ENCODE assay signal across 8 cellular contexts in the genomic region with DNA sequence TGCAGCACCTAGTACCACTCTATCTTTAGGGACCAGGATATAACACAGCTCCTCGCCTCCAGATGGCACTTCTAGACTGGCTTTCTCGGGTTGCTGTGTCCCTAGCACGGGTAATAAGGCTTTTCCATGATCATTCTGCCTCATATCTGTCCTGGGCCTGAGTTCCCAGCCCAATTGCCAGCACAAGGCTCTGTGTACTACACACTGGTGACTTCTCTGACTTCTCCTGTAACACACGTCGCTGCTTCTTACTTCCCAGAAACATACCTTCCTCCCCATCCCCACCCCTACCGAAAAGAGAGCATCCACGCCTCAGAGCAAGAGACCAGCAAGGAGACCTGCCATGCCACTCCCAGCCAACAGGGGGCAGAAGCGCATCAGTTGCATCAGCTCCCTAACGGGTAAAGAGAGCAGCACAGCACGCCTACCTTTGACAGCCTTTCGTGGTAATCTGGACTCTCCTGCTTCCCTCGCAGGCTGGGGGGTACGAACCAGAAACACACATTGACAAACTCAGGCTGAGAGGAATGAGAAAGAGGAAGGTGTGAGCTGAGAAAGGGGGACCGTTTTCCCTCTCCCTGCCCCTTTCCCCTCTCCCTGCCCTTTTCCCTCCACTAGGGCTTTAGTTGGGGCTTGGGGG. TPM values are rescaled to one million over a fixed set of nuclear protein-coding genes. Genes with fewer than 3 reads are reported as not detected.
A peak's percentile ranks its signal among the peaks of the same experiment; 100 is the strongest.
DNase-seq lines count a peak whose midpoint lies in the region; ATAC-seq and TF ChIP-seq lines count a peak whose summit lies in the region.

No MANE protein-coding gene starts in this region.

- H3K36me3 Mint-ChIP-seq in activated naive CD8-positive, alpha-beta T cell treated with anti-CD3 and anti-CD28 coated beads, Interleukin-2, amount 10 ng/mL, durations not matched to agents 7 days and 5 days: no peaks in the 10 kb centered on the region

- H3K4me3 Mint-ChIP-seq in activated naive CD8-positive, alpha-beta T cell treated with anti-CD3 and anti-CD28 coated beads, Interleukin-2, amount 10 ng/mL, durations not matched to agents 7 days and 5 days: peak overlapping the region; percentile 22

- peak overlapping the region; percentile 51 for H3K27ac Mint-ChIP-seq in activated naive CD8-positive, alpha-beta T cell treated with anti-CD3 and anti-CD28 coated beads, Interleukin-2, amount 10 ng/mL, durations not matched to agents 7 days and 5 days

- peak overlapping the region; percentile 83 for H3K4me2 ChIP-seq in DOHH2 (ENCODE audit: low read length)

- H3K4me1 ChIP-seq in DOHH2 (ENCODE audit: control insufficient read depth, low read length): peaks cover 10% of the 10 kb centered on the region
- H3K4me1 ChIP-seq in left ventricle myocardium inferior: peaks cover 6% of the 10 kb centered on the region

- no peaks in the 10 kb centered on the region for H3K79me2 ChIP-seq in DOHH2 (ENCODE audit: control insufficient read depth, low read length)

- H3K9me2 ChIP-seq in DOHH2 (replicated peaks; ENCODE audit: control insufficient read depth, low read length): no peaks in the 10 kb centered on the region

- no peaks in the 10 kb centered on the region for H4K20me1 ChIP-seq in DOHH2 (ENCODE audit: control insufficient read depth, insufficient read depth, low read depth, low read length)

- no peaks in the 10 kb centered on the region for H3K9me3 Mint-ChIP-seq in activated naive CD8-positive, alpha-beta T cell treated with anti-CD3 and anti-CD28 coated beads, Interleukin-2, amount 10 ng/mL, durations not matched to agents 7 days and 5 days

- peaks cover 3% of the 10 kb centered on the region; the same call in 1 of the 2 replicates for H3F3A ChIP-seq in DOHH2 (ENCODE audit: control insufficient read depth, insufficient read depth)

- H3K27me3 ChIP-seq in DOHH2 (ENCODE audit: control insufficient read depth, low read length) (no peaks in the 10 kb centered on the region), left ventricle myocardium inferior (ENCODE audit: low read depth) (no peaks in the 10 kb centered on the region)

- no peaks in the 10 kb centered on the region for H3K27me3 Mint-ChIP-seq in activated naive CD8-positive, alpha-beta T cell treated with anti-CD3 and anti-CD28 coated beads, Interleukin-2, amount 10 ng/mL, durations not matched to agents 7 days and 5 days

- peaks cover 11% of the 10 kb centered on the region for H3K4me1 Mint-ChIP-seq in activated naive CD8-positive, alpha-beta T cell treated with anti-CD3 and anti-CD28 coated beads, Interleukin-2, amount 10 ng/mL, durations not matched to agents 7 days and 5 days

- H3K9me3 ChIP-seq in DOHH2 (ENCODE audit: control insufficient read depth, insufficient read depth, low read length) (no peaks in the 10 kb centered on the region), left ventricle myocardium inferior (replicated peaks) (no peaks in the 10 kb centered on the region)

- H3K36me3 ChIP-seq in DOHH2 (ENCODE audit: control insufficient read depth, low read length) (no peaks in the 10 kb centered on the region), left ventricle myocardium inferior (peaks cover 11% of the 10 kb centered on the region)

- intact Hi-C loops in left ventricle myocardium inferior (cut with micrococcal nuclease): no loop called here

- ATAC-seq in activated naive CD8-positive, alpha-beta T cell treated with anti-CD3 and anti-CD28 coated beads, Interleukin-2, amount 10 ng/mL, durations not matched to agents 7 days and 5 days (ENCODE audit: low read depth): peak; percentile 98
- no peak for ATAC-seq in HG02571 (IDR thresholded peaks at IDR 0.05; ENCODE audit: unreplicated experiment)

- H3K27ac ChIP-seq in DOHH2 (ENCODE audit: low read depth, low read length) (no peak overlapping the region), left ventricle myocardium inferior (replicated peaks) (no peak overlapping the region)

- DNase-seq in HFF-Myc (ENCODE audit: extremely low read depth, low read depth) (peak; percentile 67), NCI-H1436 treated with DMSO at 0.1 percent for 48 hours (lab: John Stamatoyannopoulos, UW) (peak; percentile 4), T follicular helper cell (ENCODE audit: low read depth) (peak; percentile 82), left ventricle myocardium inferior (peak; percentile 81), renal cortical epithelial cell (ENCODE audit: low read depth) (peak; percentile 66)
- DNase-seq in activated naive CD8-positive, alpha-beta T cell treated with anti-CD3 and anti-CD28 coated beads, Interleukin-2, amount 10 ng/mL, durations not matched to agents 7 days and 5 days: peak; percentile 90

- POLR2A ChIA-PET in activated naive CD8-positive, alpha-beta T cell treated with anti-CD3 and anti-CD28 coated beads, Interleukin-2, amount 10 ng/mL, durations not matched to agents 7 days and 5 days (lab: Charles Lee): interaction anchor here (0.6 to 2.2 kb wide), 18 partner anchors 21 to 161 kb away, joined by 3 to 14 read pairs (median 4); a partner anchor contains a TSS

- TF ChIP-seq CTCF in DOHH2 (IDR thresholded peaks at IDR 0.05; ENCODE audit: low read depth, low read length, poor library complexity, severe bottlenecking) (peak; percentile 99), HFF-Myc (IDR thresholded peaks at IDR 0.05; ENCODE audit: low read depth, low read length, missing control alignments) (peak; percentile 100), left ventricle myocardium inferior (IDR thresholded peaks at IDR 0.05; ENCODE audit: borderline replicate concordance) (peak; percentile 96)

- H3K4me3 ChIP-seq in DOHH2 (ENCODE audit: low read length) (peak overlapping the region; percentile 57), HFF-Myc (replicated peaks; ENCODE audit: low read depth, low read length) (no peak overlapping the region), left ventricle myocardium inferior (no peak overlapping the region)

RNA-seq across cellular contexts. Expression of a gene that starts 21.2 kb away (rescaled TPM):
- 10 to 100 TPM; 53.6 to 60.2 TPM for total RNA-seq in activated naive CD8-positive, alpha-beta T cell treated with anti-CD3 and anti-CD28 coated beads, Interleukin-2, amount 10 ng/mL, durations not matched to agents 7 days and 5 days
- 26.5 TPM for total RNA-seq in left ventricle myocardium inferior
- 7.6 and 20.7 TPM in 2 replicates for total RNA-seq in renal cortical epithelial cell

RNA-seq across cellular contexts. Expression of a gene that starts 21.4 kb away (rescaled TPM):
- 10 to 100 TPM; 28.1 to 38.3 TPM for total RNA-seq in activated naive CD8-positive, alpha-beta T cell treated with anti-CD3 and anti-CD28 coated beads, Interleukin-2, amount 10 ng/mL, durations not matched to agents 7 days and 5 days
- total RNA-seq in left ventricle myocardium inferior (12.2 TPM), renal cortical epithelial cell (0.17 and 9.1 TPM in 2 replicates)

RNA-seq across cellular contexts. Expression of a gene that starts 47.7 kb away (rescaled TPM):
- 100 to 1,000 TPM; 415 to 420 TPM for total RNA-seq in activated naive CD8-positive, alpha-beta T cell treated with anti-CD3 and anti-CD28 coated beads, Interleukin-2, amount 10 ng/mL, durations not matched to agents 7 days and 5 days
- 1.1 TPM for total RNA-seq in left ventricle myocardium inferior
- 2.8 and 3.1 TPM in 2 replicates for total RNA-seq in renal cortical epithelial cell

RNA-seq across cellular contexts. Expression of a gene that starts 56.0 kb away (rescaled TPM):
- total RNA-seq in activated naive CD8-positive, alpha-beta T cell treated with anti-CD3 and anti-CD28 coated beads, Interleukin-2, amount 10 ng/mL, durations not matched to agents 7 days and 5 days: 10 to 100 TPM in 1 of 2 experiments, 1 to 10 TPM in 1; 9.8 to 10.4 TPM
- not detected for total RNA-seq in left ventricle myocardium inferior
- total RNA-seq in renal cortical epithelial cell: not detected in 2 replicates

Comparison
In these comparisons a context has a peak if more than half of its experiments do, and no peak if none do; other contexts are left out.
1. DNase-seq: peak in every context shown above with its lines; median percentile 90 in activated naive CD8-positive, alpha-beta T cell treated with anti-CD3 and anti-CD28 coated beads, Interleukin-2, amount 10 ng/mL, durations not matched to agents 7 days and 5 days; 82 in T follicular helper cell; 81 in left ventricle myocardium inferior; 67 in HFF-Myc; 66 in renal cortical epithelial cell; 4 in NCI-H1436 treated with DMSO at 0.1 percent for 48 hours.
2. RNA of a gene that starts 47.7 kb away (total RNA-seq): 415 to 420 TPM in activated naive CD8-positive, alpha-beta T cell treated with anti-CD3 and anti-CD28 coated beads, Interleukin-2, amount 10 ng/mL, durations not matched to agents 7 days and 5 days; 2.8 to 3.1 TPM in renal cortical epithelial cell and 1.1 TPM in left ventricle myocardium inferior (single experiment); every median in the first group is over 100 times any median in the second.
3. Peak in every context shown above with its lines, with median percentiles within 50 percentile points of each other: CTCF ChIP-seq.